8 cellular contexts compared by ENCODE assay signal in genomic region chr19:49113762-49114629, GRCh38.
A peak's percentile ranks its signal among the peaks of the same experiment; 100 is the strongest.
DNase-seq lines count a peak whose midpoint lies in the region; ATAC-seq and TF ChIP-seq lines count a peak whose summit lies in the region.

TSS of gene LIN7B (plus strand) at chr19:49114370. CDS start at chr19:49114405, 35 bp downstream.

- H3K27ac ChIP-seq in OCI-LY1 (ENCODE audit: low read depth, low read length, poor library complexity, severe bottlenecking) (no peak within 1 kb of the TSS), muscle layer of colon (ENCODE audit: low read depth, low read length) (peak within 1 kb of the TSS; percentile 91)

- peak; percentile 95 for DNase-seq in AG08396 (ENCODE audit: low spot score)
- DNase-seq in HPDE6-E6E7 (ENCODE audit: extremely low spot score) = peak; percentile 78
- peak; percentile 56 for DNase-seq in activated T-cell treated with anti-CD3 and anti-CD28 coated beads for 4 hours
- DNase-seq in erythroblast (lab: John Stamatoyannopoulos, UW) = peak; percentile 82 to 91
- peak; percentile 78 for DNase-seq in stimulated activated naive CD8-positive, alpha-beta T cell treated with anti-CD3 and anti-CD28 coated beads, Interleukin-15, Interleukin-2, amounts not matched to agents 100 U/mL and 50 U/mL, for 24 hours

- TF ChIP-seq CTCF in OCI-LY1 (IDR thresholded peaks at IDR 0.05; ENCODE audit: low read length) = peak; percentile 49

- H4K20me1 ChIP-seq in OCI-LY1 (ENCODE audit: insufficient read depth, low read length) = no peaks in the 10 kb centered on the region

- H3F3A ChIP-seq in OCI-LY1 (ENCODE audit: insufficient read depth, low read length) = 0 out of 2 replicates have a peak, but pooled peaks cover 4% of the 10 kb centered on the region

- no peaks in the 10 kb centered on the region for H3K79me2 ChIP-seq in OCI-LY1 (ENCODE audit: insufficient read depth, low read length)

- H3K4me3 ChIP-seq in OCI-LY1 (ENCODE audit: low read depth, low read length, poor library complexity, severe bottlenecking) (peak within 1 kb of the TSS; percentile 65), muscle layer of colon (ENCODE audit: low read depth in 1 of 2, low read length in 2 of 2) (peak within 1 kb of the TSS; percentile 36 to 87)

- H3K9me2 ChIP-seq in OCI-LY1 (ENCODE audit: low read depth, low read length) = no peaks in the 10 kb centered on the region

- TF ChIP-seq POLR2A in erythroblast (IDR thresholded peaks at IDR 0.05; ENCODE audit: low read length) = peak; percentile 32

- H3K9ac ChIP-seq in OCI-LY1 (ENCODE audit: low read length) (peak within 1 kb of the TSS; percentile 53; the same call in 1 of the 2 replicates), muscle layer of colon (ENCODE audit: low read length) (no peak within 1 kb of the TSS)

- peak; percentile 39 for ATAC-seq in GM18861 (IDR thresholded peaks at IDR 0.05; ENCODE audit: unreplicated experiment)
- ATAC-seq in stimulated activated naive CD8-positive, alpha-beta T cell treated with anti-CD3 and anti-CD28 coated beads, Interleukin-15, Interleukin-2, amounts not matched to agents 100 U/mL and 50 U/mL, for 24 hours = peak; percentile 73

- peak within 1 kb of the TSS; percentile 85 for H3K4me2 ChIP-seq in OCI-LY1 (ENCODE audit: low read length)

- H3K4me1 ChIP-seq in OCI-LY1 (ENCODE audit: insufficient read depth, low read length, severe bottlenecking) (peaks cover 21% of the 10 kb centered on the region), muscle layer of colon (ENCODE audit: insufficient read depth, low read length) (peaks cover 11% of the 10 kb centered on the region)

- H3K36me3 ChIP-seq in OCI-LY1 (ENCODE audit: insufficient read depth, low read length) = peaks cover 8% of the 10 kb centered on the region; the same call in 1 of the 2 replicates
- no peaks in the 10 kb centered on the region for H3K36me3 ChIP-seq in muscle layer of colon (ENCODE audit: insufficient read depth, low read length)

- H3K9me3 ChIP-seq in OCI-LY1 (ENCODE audit: low read length) = no peaks in the 10 kb centered on the region
- H3K9me3 ChIP-seq in muscle layer of colon (ENCODE audit: low read length) = no peaks in the 10 kb centered on the region

- H3K27me3 ChIP-seq in OCI-LY1 (ENCODE audit: insufficient read depth, low read length) (no peaks in the 10 kb centered on the region), muscle layer of colon (ENCODE audit: control insufficient read depth in 1 of 2, insufficient read depth in 2 of 2, low read length in 2 of 2) (no peaks in the 10 kb centered on the region)

- H2AFZ ChIP-seq in OCI-LY1 (ENCODE audit: low read length) = no peak within 1 kb of the TSS
